Comparison of ENCODE assay signal across 9 cellular contexts in the genomic region with DNA sequence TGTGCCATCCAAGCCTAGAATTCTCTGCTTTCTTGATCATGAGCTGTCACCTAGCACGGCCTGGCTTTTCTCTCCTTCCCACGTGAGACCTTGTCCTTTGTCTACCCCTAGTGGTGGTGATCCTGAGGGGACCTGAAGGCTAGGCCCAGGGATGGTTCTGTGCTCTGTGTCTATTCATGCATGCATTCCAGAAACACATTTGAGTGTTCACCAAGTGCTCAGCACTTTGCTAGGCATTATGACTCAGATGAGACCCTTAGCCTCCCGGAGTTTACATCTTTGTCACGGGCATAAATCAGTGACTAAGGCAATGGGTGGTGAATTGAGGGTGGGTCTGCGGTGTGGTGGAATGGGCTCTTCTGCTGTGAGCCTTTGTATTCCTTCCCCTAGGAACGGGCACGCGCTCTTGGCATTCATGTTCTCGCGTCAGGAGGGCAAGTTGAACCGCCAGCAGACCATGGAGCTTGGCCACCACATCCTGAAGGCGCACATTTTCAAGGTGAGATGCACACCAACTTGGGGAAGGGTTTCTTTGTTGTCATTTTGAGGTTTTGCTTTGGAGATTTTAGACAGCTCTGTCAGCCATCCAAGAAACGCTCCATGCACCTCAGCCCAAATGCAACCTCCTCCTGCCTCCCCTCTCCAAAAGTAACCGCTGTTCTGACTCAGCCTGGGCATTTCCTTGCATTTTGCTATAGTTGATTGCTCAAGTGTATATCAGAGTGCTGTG.
DNase-seq lines count a peak whose midpoint lies in the region; TF ChIP-seq lines count a peak whose summit lies in the region.
"Had no signal": no experiment of that assay in that cellular context is flagged by ENCODE, and none has a peak within 500 bp of the region (broad histone marks: within the 10 kb centered on the region; RNA-seq: fewer than 3 reads in every experiment).

No MANE protein-coding gene starts in this region.

- H3K27ac Mint-ChIP-seq in HFFc6, result no peak overlapping the region
- H3K27ac Mint-ChIP-seq: dendritic cell treated with granulocyte-macrophage colony-stimulating factor and Interleukin-4, amounts not matched to agents 40 ng/mL and 50 ng/mL, for 4 days had no signal

- H3K36me3 ChIP-seq in esophagus muscularis mucosa (peaks cover 9 to 70% (median 43%) of the 10 kb centered on the region in 4 donors), sigmoid colon (peaks cover 0 to 27% (median 6%) of the 10 kb centered on the region in 4 donors)

- no peak overlapping the region for H3K4me3 ChIP-seq in NB4 (ENCODE audit: low read depth, low read length)
- H3K4me3 ChIP-seq in esophagus muscularis mucosa, result no peak overlapping the region
- H3K4me3 ChIP-seq in sigmoid colon, result no peak overlapping the region

- no peak for TF ChIP-seq POLR2A in NB4 (IDR thresholded peaks at IDR 0.05; ENCODE audit: extremely low read depth, insufficient read length)
- TF ChIP-seq POLR2A in esophagus muscularis mucosa (IDR thresholded peaks at IDR 0.05; ENCODE audit: low read depth), result no peak
- no peak for TF ChIP-seq POLR2A in sigmoid colon (IDR thresholded peaks at IDR 0.05)

- DNase-seq in stimulated activated CD4-positive, alpha-beta T cell treated with anti-CD3 and anti-CD28 coated beads, Interleukin-15, amount 100 ng/mL, for 24 hours, result peak; percentile 7
- no peak for DNase-seq in stimulated activated CD4-positive, alpha-beta T cell treated with anti-CD3 and anti-CD28 coated beads, Interleukin-1b, Interleukin-23, amount 100 ng/mL, for 48 hours
- DNase-seq in HFFc6 (peak; percentile 41), NB4 (ENCODE audit: low read depth) (peak; percentile 46), esophagus muscularis mucosa (ENCODE audit: extremely low spot score) (no peak), sigmoid colon (no peak), NCI-H1417 (lab: John Stamatoyannopoulos, UW) (no peak)
- DNase-seq in effector CD4-positive, alpha-beta T cell, result no peak

- H3K9me3 Mint-ChIP-seq in HFFc6, result no peaks in the 10 kb centered on the region
- H3K9me3 Mint-ChIP-seq: dendritic cell treated with granulocyte-macrophage colony-stimulating factor and Interleukin-4, amounts not matched to agents 40 ng/mL and 50 ng/mL, for 4 days had no signal

- H3K9me3 ChIP-seq in esophagus muscularis mucosa (no peaks in the 10 kb centered on the region), sigmoid colon (no peaks in the 10 kb centered on the region)

- no peaks in the 10 kb centered on the region for H3K27me3 ChIP-seq in esophagus muscularis mucosa
- no peaks in the 10 kb centered on the region for H3K27me3 ChIP-seq in sigmoid colon

- peak; percentile 76 for TF ChIP-seq CTCF in HFFc6 (IDR thresholded peaks at IDR 0.05)
- TF ChIP-seq CTCF in NB4 (IDR thresholded peaks at IDR 0.05; ENCODE audit: low read depth, low read length), result peak; percentile 47
- TF ChIP-seq CTCF in esophagus muscularis mucosa (IDR thresholded peaks at IDR 0.05), result peak in 2 of 3 experiments; percentile 15 to 38
- peak in 3 of 4 experiments; percentile 25 to 31 (median 27) for TF ChIP-seq CTCF in sigmoid colon (IDR thresholded peaks at IDR 0.05)

- no peak overlapping the region for H3K27ac ChIP-seq in esophagus muscularis mucosa (replicated peaks in 1 of 4)
- no peak overlapping the region for H3K27ac ChIP-seq in sigmoid colon

- H3K27me3 Mint-ChIP-seq in HFFc6 (ENCODE audit: insufficient read depth), result no peaks in the 10 kb centered on the region; the same call in 1 of the 2 replicates
- H3K27me3 Mint-ChIP-seq: dendritic cell treated with granulocyte-macrophage colony-stimulating factor and Interleukin-4, amounts not matched to agents 40 ng/mL and 50 ng/mL, for 4 days had no signal

- H3K4me1 ChIP-seq in esophagus muscularis mucosa, result peaks cover 0 to 30% (median 6%) of the 10 kb centered on the region in 4 donors
- peaks cover 0 to 10% (median 5%) of the 10 kb centered on the region in 4 donors for H3K4me1 ChIP-seq in sigmoid colon

- TF ChIP-seq EP300 in esophagus muscularis mucosa (IDR thresholded peaks at IDR 0.05), result no peak
- TF ChIP-seq EP300 in sigmoid colon (IDR thresholded peaks at IDR 0.05), result no peak

- peaks cover 28% of the 10 kb centered on the region for H3K4me1 Mint-ChIP-seq in HFFc6 (ENCODE audit: low read depth)

- peaks cover 28% of the 10 kb centered on the region for H3K36me3 Mint-ChIP-seq in HFFc6 (ENCODE audit: low read depth)

- no peak overlapping the region for H3K4me3 Mint-ChIP-seq in HFFc6
- H3K4me3 Mint-ChIP-seq: dendritic cell treated with granulocyte-macrophage colony-stimulating factor and Interleukin-4, amounts not matched to agents 40 ng/mL and 50 ng/mL, for 4 days had no signal

- intact Hi-C loops in esophagus muscularis mucosa (cut with DNase I), result no loop called here
- intact Hi-C loops in sigmoid colon (cut with DNase I), result no loop called here

- 85% methylated on average over 13 of the region's 14 CpGs for WGBS in esophagus muscularis mucosa
- 67 to 80% methylated on average over 14 of the region's 14 CpGs for WGBS in sigmoid colon, 2 donors

Comparison
In these comparisons a context has a peak if more than half of its experiments do, and no peak if none do; other contexts are left out.
1. DNase-seq: peak in stimulated activated CD4-positive, alpha-beta T cell treated with anti-CD3 and anti-CD28 coated beads, Interleukin-15, amount 100 ng/mL, for 24 hours (single experiment), HFFc6 (single experiment) and NB4 (single experiment); none in stimulated activated CD4-positive, alpha-beta T cell treated with anti-CD3 and anti-CD28 coated beads, Interleukin-1b, Interleukin-23, amount 100 ng/mL, for 48 hours (single experiment), esophagus muscularis mucosa (single experiment), sigmoid colon (single experiment), effector CD4-positive, alpha-beta T cell (single experiment) and NCI-H1417 (0 of 3).
2. Peak in every context shown above with its lines, with median percentiles within 50 percentile points of each other: CTCF ChIP-seq.